8 cellular contexts compared by ENCODE assay signal in the genomic region with DNA sequence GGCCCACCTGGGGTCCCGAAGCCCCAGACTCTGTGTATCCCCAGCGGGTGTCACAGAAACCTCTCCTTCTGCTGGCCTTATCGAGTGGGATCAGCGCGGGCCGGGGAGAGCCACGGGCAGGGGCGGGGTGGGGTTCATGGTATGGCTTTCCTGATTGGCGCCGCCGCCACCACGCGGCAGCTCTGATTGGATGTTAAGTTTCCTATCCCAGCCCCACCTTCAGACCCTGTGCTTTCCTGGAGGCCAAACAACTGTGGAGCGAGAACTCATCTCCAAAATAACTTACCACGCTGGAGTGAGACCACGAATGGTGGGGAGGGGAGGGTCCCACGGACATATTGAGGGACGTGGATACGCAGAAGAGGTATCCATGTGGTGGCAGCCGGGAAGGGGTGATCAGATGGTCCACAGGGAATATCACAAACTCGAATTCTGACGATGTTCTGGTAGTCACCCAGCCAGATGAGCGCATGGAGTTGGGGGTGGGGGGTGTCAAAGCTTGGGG. TPM values are rescaled to one million over a fixed set of nuclear protein-coding genes. Genes with fewer than 3 reads are reported as not detected.
A peak's percentile ranks its signal among the peaks of the same experiment; 100 is the strongest.
DNase-seq lines count a peak whose midpoint lies in the region; ATAC-seq and TF ChIP-seq lines count a peak whose summit lies in the region.

No MANE protein-coding gene starts in this region.

- H3K4me1 ChIP-seq in CD4-positive, alpha-beta memory T cell (ENCODE audit: insufficient read depth, low read length), result peaks cover 77% of the 10 kb centered on the region
- peaks cover 4% of the 10 kb centered on the region; the same call in 1 of the 2 replicates for H3K4me1 ChIP-seq in HEK293 (ENCODE audit: control insufficient read depth, insufficient read depth, low read length)

- peaks cover 59% of the 10 kb centered on the region for H3K27me3 ChIP-seq in CD4-positive, alpha-beta memory T cell (ENCODE audit: insufficient read depth, low read length)

- intact Hi-C loops in CD4-positive, alpha-beta memory T cell (cut with micrococcal nuclease), result loop anchor here (2.0 kb wide), 2 partner anchors 18 to 44 kb away; partner anchors contain the start of genes ICAM1 and RAVER1

- CTCF ChIA-PET in CD4-positive, alpha-beta memory T cell (lab: Charles Lee; ENCODE audit: partially characterized antibody), result interaction anchor here (0.9 to 3.2 kb wide), 7 partner anchors 18 to 167 kb away, joined by 3 to 20 read pairs (median 5); partner anchors contain the start of gene ICAM1
- CTCF ChIA-PET in HEK293 (lab: Yijun Ruan, JAX), result interaction anchor here (0.7 to 3.2 kb wide), 10 partner anchors 18 to 128 kb away, joined by 3 to 13 read pairs (median 4); partner anchors contain the start of gene ICAM1
- CTCF ChIA-PET in RWPE1 (lab: Yijun Ruan, JAX), result interaction anchor here (0.6 to 1.2 kb wide), 4 partner anchors 18 to 32 kb away, joined by 3 to 5 read pairs (median 4); partner anchors contain the start of gene ICAM1

- H3K36me3 Mint-ChIP-seq in CD4-positive, alpha-beta memory T cell, result peaks cover 16 to 18% of the 10 kb centered on the region in 2 donors
- H3K36me3 Mint-ChIP-seq in central memory CD8-positive, alpha-beta T cell (ENCODE audit: insufficient read depth), result peaks cover 32% of the 10 kb centered on the region
- H3K36me3 Mint-ChIP-seq in naive thymus-derived CD8-positive, alpha-beta T cell, result peaks cover 9 to 22% (median 10%) of the 10 kb centered on the region in 3 donors

- ATAC-seq in central memory CD8-positive, alpha-beta T cell (replicated peaks; ENCODE audit: extremely low read depth, poor library complexity, severe bottlenecking), result no peak
- ATAC-seq in naive thymus-derived CD8-positive, alpha-beta T cell, result no peak
- ATAC-seq in HG03135 (IDR thresholded peaks at IDR 0.05; ENCODE audit: unreplicated experiment) (no peak), GM18868 (IDR thresholded peaks at IDR 0.05; ENCODE audit: unreplicated experiment) (no peak), left lobe of liver (no peak)

- H3K4me3 Mint-ChIP-seq in CD4-positive, alpha-beta memory T cell, result peak overlapping the region; percentile 72 to 89 (median 80)
- H3K4me3 Mint-ChIP-seq in central memory CD8-positive, alpha-beta T cell, result peak overlapping the region; percentile 87
- peak overlapping the region; percentile 71 to 94 (median 84) for H3K4me3 Mint-ChIP-seq in naive thymus-derived CD8-positive, alpha-beta T cell

- H3K27ac ChIP-seq in CD4-positive, alpha-beta memory T cell (ENCODE audit: low read depth, low read length), result no peak overlapping the region
- no peak overlapping the region for H3K27ac ChIP-seq in HEK293 (ENCODE audit: extremely low read depth, low read depth, low read length)
- H3K27ac ChIP-seq in RWPE1, result peak overlapping the region; percentile 93

- H3K9me3 Mint-ChIP-seq in CD4-positive, alpha-beta memory T cell, result peaks cover 0 to 8% (median 0%) of the 10 kb centered on the region in 8 donors
- H3K9me3 Mint-ChIP-seq in central memory CD8-positive, alpha-beta T cell, result no peaks in the 10 kb centered on the region
- peaks cover 0 to 2% (median 0%) of the 10 kb centered on the region in 9 donors for H3K9me3 Mint-ChIP-seq in naive thymus-derived CD8-positive, alpha-beta T cell

- peaks cover 21% of the 10 kb centered on the region for H3K36me3 ChIP-seq in CD4-positive, alpha-beta memory T cell (ENCODE audit: insufficient read depth, low read length)
- no peaks in the 10 kb centered on the region for H3K36me3 ChIP-seq in HEK293 (ENCODE audit: control insufficient read depth in 2 of 2, insufficient read depth in 1 of 2, low read length in 2 of 2)

- H3K4me3 ChIP-seq in CD4-positive, alpha-beta memory T cell (ENCODE audit: low read length in 2 of 2), result peak overlapping the region; percentile 34 to 64
- no peak overlapping the region for H3K4me3 ChIP-seq in HEK293 (ENCODE audit: low read depth, low read length)

- peaks cover 37 to 42% of the 10 kb centered on the region in 2 donors for H3K27me3 Mint-ChIP-seq in CD4-positive, alpha-beta memory T cell
- peaks cover 62% of the 10 kb centered on the region for H3K27me3 Mint-ChIP-seq in central memory CD8-positive, alpha-beta T cell
- H3K27me3 Mint-ChIP-seq in naive thymus-derived CD8-positive, alpha-beta T cell, result peaks cover 15 to 57% (median 36%) of the 10 kb centered on the region in 5 donors

- no peaks in the 10 kb centered on the region for H3K9me3 ChIP-seq in CD4-positive, alpha-beta memory T cell (ENCODE audit: control insufficient read depth in 1 of 2, low read length in 2 of 2)
- no peaks in the 10 kb centered on the region for H3K9me3 ChIP-seq in HEK293 (ENCODE audit: control insufficient read depth, insufficient read depth, low read depth, low read length)

- DNase-seq in CD4-positive, alpha-beta memory T cell, result peak in 2 of 5 donors; percentile 16 to 19
- DNase-seq in RWPE1 (ENCODE audit: low spot score), result peak; percentile 94
- no peak for DNase-seq in central memory CD8-positive, alpha-beta T cell (ENCODE audit: low spot score in 2 of 2)
- peak in 1 of 10 donors; percentile 18 for DNase-seq in naive thymus-derived CD8-positive, alpha-beta T cell
- DNase-seq in left lobe of liver (ENCODE audit: low spot score), result no peak

- TF ChIP-seq CTCF in HEK293 (tag by site-specific recombination; IDR thresholded peaks at IDR 0.05) (no peak), RWPE1 (conservative IDR thresholded peaks at IDR 0.05; ENCODE audit: low read depth) (no peak)

- H3K4me1 Mint-ChIP-seq in CD4-positive, alpha-beta memory T cell, result peaks cover 40 to 82% (median 59%) of the 10 kb centered on the region in 4 donors
- peaks cover 55% of the 10 kb centered on the region for H3K4me1 Mint-ChIP-seq in central memory CD8-positive, alpha-beta T cell
- H3K4me1 Mint-ChIP-seq in naive thymus-derived CD8-positive, alpha-beta T cell, result peaks cover 35 to 78% (median 63%) of the 10 kb centered on the region in 4 donors

- H3K27ac Mint-ChIP-seq in CD4-positive, alpha-beta memory T cell, result peak overlapping the region in 5 of 7 donors; percentile 13 to 89 (median 65)
- no peak overlapping the region for H3K27ac Mint-ChIP-seq in central memory CD8-positive, alpha-beta T cell (ENCODE audit: low read depth)
- H3K27ac Mint-ChIP-seq in naive thymus-derived CD8-positive, alpha-beta T cell, result peak overlapping the region in 7 of 10 donors; percentile 19 to 76 (median 44)

- POLR2A ChIA-PET in CD4-positive, alpha-beta memory T cell (lab: Charles Lee; ENCODE audit: partially characterized antibody), result interaction anchor here (1.0 to 9.3 kb wide), 11 partner anchors 8 to 124 kb away, joined by 3 to 111 read pairs (median 5); partner anchors contain the start of genes ICAM1 and TYK2
- POLR2A ChIA-PET in HEK293 (lab: Yijun Ruan, JAX), result interaction anchor here (0.5 to 1.7 kb wide), 9 partner anchors 12 to 1120 kb away, joined by 4 to 21 read pairs (median 7); partner anchors contain the start of genes ICAM1, RAVER1 and TYK2
- POLR2A ChIA-PET in RWPE1 (lab: Yijun Ruan, JAX; ENCODE audit: low non-redundant PET), result interaction anchor here (2.5 kb wide), 1 partner anchor 18 kb away, joined by 15 read pairs; the partner anchor contains the start of gene ICAM1
- POLR2A ChIA-PET in naive thymus-derived CD8-positive, alpha-beta T cell (lab: Charles Lee), result interaction anchor here (0.9 to 1.8 kb wide), 7 partner anchors 8 to 99 kb away, joined by 3 to 9 read pairs (median 4); partner anchors contain the start of genes ICAM1, RAVER1 and TYK2

TF ChIP-seq in HEK293, 187 proteins besides CTCF, POLR2A, EP300 and RAD21:
- TF ChIP-seq KLF17 (tag by site-specific recombination; IDR thresholded peaks at IDR 0.05) (no peak), ZBTB48 (tag by site-specific recombination; IDR thresholded peaks at IDR 0.05) (0 out of 2 replicates have a peak, but pooled peaks have one; percentile 7)

RNA-seq across cellular contexts. Expression of gene ICAM5, which starts 1.0 kb away (rescaled TPM):
- total RNA-seq in CD4-positive, alpha-beta memory T cell, result under 1 TPM in 1 of 2 experiments, not detected in 1; 0.36 TPM
- polyA plus RNA-seq in CD4-positive, alpha-beta memory T cell, result under 1 TPM in 1 of 2 donors, not detected in 1; 0.20 TPM
- not detected for total RNA-seq in naive thymus-derived CD8-positive, alpha-beta T cell
- polyA plus RNA-seq in naive thymus-derived CD8-positive, alpha-beta T cell, result not detected
- 0.30 TPM for total RNA-seq in left lobe of liver

RNA-seq across cellular contexts. Expression of gene ICAM4, which starts 2.0 kb away (rescaled TPM):
- 1 to 10 TPM in 1 of 2 experiments, under 1 TPM in 1; 0.70 to 1.3 TPM for total RNA-seq in CD4-positive, alpha-beta memory T cell
- polyA plus RNA-seq in CD4-positive, alpha-beta memory T cell, result 1 to 10 TPM in 1 of 2 donors, not detected in 1; 1.5 TPM
- total RNA-seq in naive thymus-derived CD8-positive, alpha-beta T cell, result under 1 TPM in 1 of 2 experiments, not detected in 1; 0.57 TPM
- under 1 TPM in 2 of 3 donors, not detected in 1; 0.22 to 0.42 TPM for polyA plus RNA-seq in naive thymus-derived CD8-positive, alpha-beta T cell
- 0.15 TPM for total RNA-seq in left lobe of liver

RNA-seq across cellular contexts. Expression of gene ICAM1, which starts 17.8 kb away (rescaled TPM):
- 1 to 10 TPM; 7.5 to 8.2 TPM for total RNA-seq in CD4-positive, alpha-beta memory T cell
- 1 to 10 TPM; 2.5 to 8.1 TPM for polyA plus RNA-seq in CD4-positive, alpha-beta memory T cell
- total RNA-seq in naive thymus-derived CD8-positive, alpha-beta T cell, result 1 to 10 TPM; 1.9 to 2.0 TPM
- polyA plus RNA-seq in naive thymus-derived CD8-positive, alpha-beta T cell, result 1 to 10 TPM; 1.2 to 3.9 (median 2.8) TPM
- total RNA-seq in left lobe of liver, result 5.9 TPM

RNA-seq across cellular contexts. Expression of gene ZGLP1, which starts 20.9 kb away (rescaled TPM):
- total RNA-seq in CD4-positive, alpha-beta memory T cell, result 1 to 10 TPM; 7.1 to 7.7 TPM
- polyA plus RNA-seq in CD4-positive, alpha-beta memory T cell, result under 1 TPM in 1 of 2 donors, not detected in 1; 0.32 TPM
- total RNA-seq in naive thymus-derived CD8-positive, alpha-beta T cell, result 10 to 100 TPM; 10.0 to 12.2 TPM
- polyA plus RNA-seq in naive thymus-derived CD8-positive, alpha-beta T cell, result under 1 TPM in 1 of 3 donors, not detected in 2; 0.27 TPM
- total RNA-seq in left lobe of liver, result 4.2 TPM

RNA-seq across cellular contexts. Expression of gene FDX2, which starts 27.1 kb away (rescaled TPM):
- 10 to 100 TPM; 10.7 to 11.3 TPM for total RNA-seq in CD4-positive, alpha-beta memory T cell
- 10 to 100 TPM; 10.6 to 13.6 TPM for polyA plus RNA-seq in CD4-positive, alpha-beta memory T cell
- 10 to 100 TPM; 11.9 to 14.9 TPM for total RNA-seq in naive thymus-derived CD8-positive, alpha-beta T cell
- 10 to 100 TPM; 14.3 to 26.7 (median 18.4) TPM for polyA plus RNA-seq in naive thymus-derived CD8-positive, alpha-beta T cell
- total RNA-seq in left lobe of liver, result 11.0 TPM
